In the genomic region with DNA sequence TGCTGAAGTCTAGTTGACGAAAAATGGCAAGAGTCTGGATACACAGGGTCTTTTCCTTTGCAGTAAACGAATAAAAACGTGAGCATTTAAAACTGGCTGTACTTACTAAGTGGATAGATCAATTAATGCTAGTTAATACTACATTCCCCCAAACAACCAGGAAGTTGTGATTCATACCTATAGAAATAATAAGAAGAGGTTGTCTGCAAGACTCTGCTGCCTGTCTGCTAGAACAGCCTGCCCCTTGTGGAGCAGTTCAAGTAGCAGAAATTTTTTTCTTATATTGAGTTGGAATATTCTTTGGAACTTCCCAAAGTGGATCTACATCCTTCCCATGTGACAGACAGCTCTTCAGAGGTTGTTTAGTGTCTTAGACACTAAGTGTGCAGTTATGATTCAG, we compare ENCODE assay signal across 12 cellular contexts.
DNase-seq lines count a peak whose midpoint lies in the region; ATAC-seq, FAIRE-seq and TF ChIP-seq lines count a peak whose summit lies in the region.
"Had no signal": no experiment of that assay in that cellular context is flagged by ENCODE, and none has a peak within 500 bp of the region (broad histone marks: within the 10 kb centered on the region; RNA-seq: fewer than 3 reads in every experiment).

No MANE protein-coding gene starts in this region.

- peaks cover 6% of the 10 kb centered on the region for H3K36me3 Mint-ChIP-seq in astrocyte (ENCODE audit: low read depth, unreplicated experiment)
- no peaks in the 10 kb centered on the region for H3K36me3 Mint-ChIP-seq in stimulated activated memory B cell treated with anti-CD40 and anti-IgM and Interleukin-4, amounts not matched to agents 10 μg/mL and 1 μg/mL and 100 μg/mL, for 72 hours
- no peaks in the 10 kb centered on the region for H3K36me3 Mint-ChIP-seq in stimulated activated effector memory CD8-positive, alpha-beta T cell treated with anti-CD3 and anti-CD28 coated beads, Interleukin-12 subunit alpha, Interleukin-12 subunit beta, amount 100 ng/mL, for 72 hours

- peak; percentile 80 for ATAC-seq in HCT116
- no peak for ATAC-seq in stimulated activated memory B cell treated with anti-CD40 and anti-IgM and Interleukin-4, amounts not matched to agents 10 μg/mL and 1 μg/mL and 100 μg/mL, for 72 hours
- ATAC-seq in stimulated activated effector memory CD8-positive, alpha-beta T cell treated with anti-CD3 and anti-CD28 coated beads, Interleukin-12 subunit alpha, Interleukin-12 subunit beta, amount 100 ng/mL, for 72 hours, result no peak
- ATAC-seq: lower lobe of right lung had no signal

- RAD21 ChIA-PET in HCT116 (lab: Charles Lee; ENCODE audit: low non-redundant PET in 1 of 2, low total read pairs in 2 of 2, uncharacterized antibody in 2 of 2, unreplicated experiment in 2 of 2), result no interaction called here

- FAIRE-seq in astrocyte (lab: Jason Lieb, UNC), result no peak

- H3K4me3 ChIP-seq in HCT116 (replicated peaks in 1 of 2; ENCODE audit: low read depth in 1 of 2, low read length in 2 of 2) (no peak overlapping the region), astrocyte (ENCODE audit: insufficient read depth, low read depth, low read length) (no peak overlapping the region), kidney epithelial cell (ENCODE audit: low read depth, low read length) (no peak overlapping the region)
- H3K4me3 ChIP-seq: adrenal gland, lower lobe of right lung, suprapubic skin had no signal

- H3K27me3 ChIP-seq in HCT116 (ENCODE audit: insufficient read depth, low read length) (no peaks in the 10 kb centered on the region), astrocyte (ENCODE audit: insufficient read depth, low read length) (no peaks in the 10 kb centered on the region), kidney epithelial cell (ENCODE audit: control insufficient read depth, insufficient read depth, low read length) (no peaks in the 10 kb centered on the region)
- H3K27me3 ChIP-seq: adrenal gland, suprapubic skin had no signal

- peaks cover 14 to 31% of the 10 kb centered on the region in 2 experiments; a peak in 3 of 4 replicates for H3K4me1 ChIP-seq in HCT116 (ENCODE audit: control insufficient read depth in 1 of 2, insufficient read depth in 2 of 2, low read length in 2 of 2)
- no peaks in the 10 kb centered on the region for H3K4me1 ChIP-seq in astrocyte (ENCODE audit: insufficient read depth, low read length)
- H3K4me1 ChIP-seq: lower lobe of right lung had no signal

- H2AFZ ChIP-seq in HCT116 (ENCODE audit: low read depth, low read length, poor library complexity, severe bottlenecking) (no peak overlapping the region), astrocyte (ENCODE audit: low read depth, low read length) (no peak overlapping the region)

- DNase-seq in AG09319 (ENCODE audit: extremely low read depth, low read depth) (no peak), HCT116 (ENCODE audit: low read depth, low spot score) (peak; percentile 12), astrocyte (ENCODE audit: low read depth) (no peak), kidney epithelial cell (ENCODE audit: low read depth) (no peak), NCI-H187 (lab: John Stamatoyannopoulos, UW) (no peak), hepatic stellate cell (ENCODE audit: low spot score) (no peak)
- DNase-seq in stimulated activated effector memory CD8-positive, alpha-beta T cell treated with anti-CD3 and anti-CD28 coated beads, Interleukin-12 subunit alpha, Interleukin-12 subunit beta, amount 100 ng/mL, for 72 hours (ENCODE audit: low spot score in 2 of 2), result no peak
- DNase-seq: adrenal gland, lower lobe of right lung, posterior cingulate gyrus had no signal

- peaks cover 69% of the 10 kb centered on the region for H3K79me2 ChIP-seq in HCT116 (ENCODE audit: insufficient read depth, low read length)
- H3K79me2 ChIP-seq in astrocyte (ENCODE audit: insufficient read depth, low read length), result peaks cover 96% of the 10 kb centered on the region

- no peaks in the 10 kb centered on the region for H3K9me3 ChIP-seq in HCT116 (ENCODE audit: control insufficient read depth in 1 of 2, insufficient read depth in 1 of 2, low read depth in 1 of 2, low read length in 2 of 2)
- H3K9me3 ChIP-seq in astrocyte (ENCODE audit: insufficient read depth, low read depth, low read length), result no peaks in the 10 kb centered on the region
- H3K9me3 ChIP-seq: adrenal gland, lower lobe of right lung, suprapubic skin had no signal

- peaks cover 4% of the 10 kb centered on the region; the same call in 1 of the 2 replicates for H4K20me1 ChIP-seq in HCT116 (ENCODE audit: insufficient read depth)
- H4K20me1 ChIP-seq in astrocyte (ENCODE audit: insufficient read depth, low read length), result peaks cover 79% of the 10 kb centered on the region

- H3K9me3 Mint-ChIP-seq in astrocyte (ENCODE audit: unreplicated experiment), result no peaks in the 10 kb centered on the region
- no peaks in the 10 kb centered on the region for H3K9me3 Mint-ChIP-seq in stimulated activated memory B cell treated with anti-CD40 and anti-IgM and Interleukin-4, amounts not matched to agents 10 μg/mL and 1 μg/mL and 100 μg/mL, for 72 hours
- H3K9me3 Mint-ChIP-seq in stimulated activated effector memory CD8-positive, alpha-beta T cell treated with anti-CD3 and anti-CD28 coated beads, Interleukin-12 subunit alpha, Interleukin-12 subunit beta, amount 100 ng/mL, for 72 hours, result no peaks in the 10 kb centered on the region

- no peak overlapping the region for H3K27ac Mint-ChIP-seq in astrocyte (ENCODE audit: unreplicated experiment)
- H3K27ac Mint-ChIP-seq in stimulated activated memory B cell treated with anti-CD40 and anti-IgM and Interleukin-4, amounts not matched to agents 10 μg/mL and 1 μg/mL and 100 μg/mL, for 72 hours, result no peak overlapping the region
- no peak overlapping the region for H3K27ac Mint-ChIP-seq in stimulated activated effector memory CD8-positive, alpha-beta T cell treated with anti-CD3 and anti-CD28 coated beads, Interleukin-12 subunit alpha, Interleukin-12 subunit beta, amount 100 ng/mL, for 72 hours

- intact Hi-C loops in HCT116 (cut with micrococcal nuclease), result no loop called here

- H3K4me1 Mint-ChIP-seq in astrocyte (ENCODE audit: low read depth, unreplicated experiment), result peaks cover 59% of the 10 kb centered on the region
- no peaks in the 10 kb centered on the region for H3K4me1 Mint-ChIP-seq in stimulated activated memory B cell treated with anti-CD40 and anti-IgM and Interleukin-4, amounts not matched to agents 10 μg/mL and 1 μg/mL and 100 μg/mL, for 72 hours
- no peaks in the 10 kb centered on the region for H3K4me1 Mint-ChIP-seq in stimulated activated effector memory CD8-positive, alpha-beta T cell treated with anti-CD3 and anti-CD28 coated beads, Interleukin-12 subunit alpha, Interleukin-12 subunit beta, amount 100 ng/mL, for 72 hours

- H3K9me2 ChIP-seq in HCT116 (ENCODE audit: insufficient read depth), result no peaks in the 10 kb centered on the region

- peaks cover 8% of the 10 kb centered on the region in 2 experiments; a peak in 2 of 4 replicates for H3K36me3 ChIP-seq in HCT116 (ENCODE audit: control insufficient read depth in 1 of 2, insufficient read depth in 2 of 2, low read length in 2 of 2)
- H3K36me3 ChIP-seq in astrocyte (ENCODE audit: insufficient read depth, low read length), result peaks cover 14% of the 10 kb centered on the region
- no peaks in the 10 kb centered on the region for H3K36me3 ChIP-seq in kidney epithelial cell (ENCODE audit: control insufficient read depth, insufficient read depth, low read length)

- POLR2A ChIA-PET in HCT116 (lab: Charles Lee), result no interaction called here

- CTCF ChIA-PET in HCT116 (lab: Charles Lee), result no interaction called here

- peak; percentile 17 for TF ChIP-seq CTCF in AG09319 (IDR thresholded peaks at IDR 0.05; ENCODE audit: low read depth, low read length)
- peak; percentile 23 to 55 (median 44); a peak in 4 of 6 replicates for TF ChIP-seq CTCF in HCT116 (IDR thresholded peaks at IDR 0.05 in 2 of 3, conservative IDR thresholded peaks at IDR 0.05 in 1 of 3; ENCODE audit: borderline replicate concordance in 1 of 3, insufficient read depth in 1 of 3, low read depth in 2 of 3, low read length in 2 of 3)
- TF ChIP-seq CTCF in astrocyte (IDR thresholded peaks at IDR 0.05; ENCODE audit: insufficient read depth, low read depth, low read length), result peak; percentile 41
- peak; percentile 50 for TF ChIP-seq CTCF in kidney epithelial cell (IDR thresholded peaks at IDR 0.05; ENCODE audit: insufficient read depth, low read length, poor library complexity, severe bottlenecking)

- no peak overlapping the region for H3K4me3 Mint-ChIP-seq in astrocyte (ENCODE audit: unreplicated experiment)
- H3K4me3 Mint-ChIP-seq in stimulated activated memory B cell treated with anti-CD40 and anti-IgM and Interleukin-4, amounts not matched to agents 10 μg/mL and 1 μg/mL and 100 μg/mL, for 72 hours, result no peak overlapping the region
- no peak overlapping the region for H3K4me3 Mint-ChIP-seq in stimulated activated effector memory CD8-positive, alpha-beta T cell treated with anti-CD3 and anti-CD28 coated beads, Interleukin-12 subunit alpha, Interleukin-12 subunit beta, amount 100 ng/mL, for 72 hours

- BruUV-seq in HCT116 (replicated peaks; lab: Mats Ljungman, UMichigan), result no TSS peak

- H3K9ac ChIP-seq in HCT116 (ENCODE audit: low read length) (no peak overlapping the region), astrocyte (ENCODE audit: low read length) (no peak overlapping the region)

- H3K27ac ChIP-seq in HCT116 (ENCODE audit: low read depth, low read length), result no peak overlapping the region
- no peak overlapping the region for H3K27ac ChIP-seq in astrocyte (ENCODE audit: low read depth, low read length)
- H3K27ac ChIP-seq: adrenal gland, lower lobe of right lung, suprapubic skin had no signal

- no peak for TF ChIP-seq POLR2A in HCT116 (IDR thresholded peaks at IDR 0.05; ENCODE audit: borderline replicate concordance, extremely low read depth, insufficient read depth, insufficient read length)

- no peaks in the 10 kb centered on the region for H3K27me3 Mint-ChIP-seq in astrocyte (ENCODE audit: low read depth, unreplicated experiment)
- no peaks in the 10 kb centered on the region for H3K27me3 Mint-ChIP-seq in stimulated activated memory B cell treated with anti-CD40 and anti-IgM and Interleukin-4, amounts not matched to agents 10 μg/mL and 1 μg/mL and 100 μg/mL, for 72 hours

- H3K4me2 ChIP-seq in HCT116 (ENCODE audit: low read length), result 0 out of 2 replicates have a peak overlapping the region, but pooled peaks have one; percentile 10
- H3K4me2 ChIP-seq in astrocyte (ENCODE audit: low read length), result no peak overlapping the region

- peak; percentile 50 for TF ChIP-seq RAD21 in HCT116 (IDR thresholded peaks at IDR 0.05; ENCODE audit: low read depth)

TF ChIP-seq in HCT116, 20 proteins besides CTCF, POLR2A, EP300 and RAD21 (continues in another document):
- TF ChIP-seq SRF (IDR thresholded peaks at IDR 0.05; ENCODE audit: low read depth) (no peak), EGR1 (IDR thresholded peaks at IDR 0.05; ENCODE audit: low read depth) (no peak), EZH2 (IDR thresholded peaks at IDR 0.05) (no peak)
